In genomic region chr7:111765936-111766643, GRCh38 we compare ENCODE assay signal across 20 cellular contexts.
A peak's percentile ranks its signal among the peaks of the same experiment; 100 is the strongest.
DNase-seq lines count a peak whose midpoint lies in the region; TF ChIP-seq lines count a peak whose summit lies in the region.
"Had no signal": no experiment of that assay in that cellular context is flagged by ENCODE, and none has a peak within 500 bp of the region (broad histone marks: within the 10 kb centered on the region; RNA-seq: fewer than 3 reads in every experiment).

No MANE protein-coding gene starts in this region.

- H3K9ac ChIP-seq in skeletal muscle satellite cell (ENCODE audit: low read depth, low read length): no peak overlapping the region

- H3K4me3 ChIP-seq in breast epithelium (peak overlapping the region in 1 of 3 donors; percentile 3), skeletal muscle satellite cell (ENCODE audit: low read length) (no peak overlapping the region)
- H3K4me3 ChIP-seq: cardiac muscle cell, esophagus muscularis mucosa, skin epidermis, stomach had no signal

- H3K36me3 ChIP-seq in breast epithelium (no peaks in the 10 kb centered on the region), skeletal muscle satellite cell (ENCODE audit: insufficient read depth, low read length) (no peaks in the 10 kb centered on the region)
- H3K36me3 ChIP-seq: cardiac muscle cell had no signal

- TF ChIP-seq CTCF in breast epithelium (IDR thresholded peaks at IDR 0.05): no peak

- H3K4me2 ChIP-seq in skeletal muscle satellite cell (ENCODE audit: low read length): peak overlapping the region; percentile 53

- peak overlapping the region; percentile 2 to 14 for H3K27ac ChIP-seq in breast epithelium
- H3K27ac ChIP-seq: cardiac muscle cell, skin epidermis, stomach had no signal

- H3K27me3 ChIP-seq in breast epithelium (no peaks in the 10 kb centered on the region), skeletal muscle satellite cell (ENCODE audit: control insufficient read depth, insufficient read depth, low read length) (no peaks in the 10 kb centered on the region)
- H3K27me3 ChIP-seq: cardiac muscle cell, esophagus muscularis mucosa, heart right ventricle, stomach had no signal

- no peak for TF ChIP-seq POLR2A in breast epithelium (IDR thresholded peaks at IDR 0.05)

- DNase-seq in NCI-H1694 (lab: John Stamatoyannopoulos, UW) (peak; percentile 21), NCI-H1694 treated with DMSO at 0.1 percent for 48 hours (lab: John Stamatoyannopoulos, UW) (no peak), breast epithelium (ENCODE audit: low spot score in 2 of 2) (no peak), fibroblast of the conjunctiva (ENCODE audit: low read depth) (peak; percentile 43), HUDEP-2 (lab: John Stamatoyannopoulos, UW; ENCODE audit: unreplicated experiment in 76 of 76) (no peak), GDM1 (lab: John Stamatoyannopoulos, UW) (no peak)
- DNase-seq in stimulated activated CD8-positive, alpha-beta memory T cell treated with anti-CD3 and anti-CD28 coated beads, Interleukin-4, amount 100 ng/mL, for 48 hours: no peak
- DNase-seq: 8988T; activated CD4-positive, alpha-beta T cell treated with anti-CD3 and anti-CD28 coated beads for 36 hours; heart right ventricle; immature natural killer cell; naive thymus-derived CD4-positive, alpha-beta T cell; NCI-H1436 treated with DMSO at 0.1 percent for 48 hours; stimulated activated CD4-positive, alpha-beta T cell treated with anti-CD3 and anti-CD28 coated beads, Interleukin-4, amount 100 ng/mL, for 1 hour; stomach; SW 1271 had no signal

- H3K4me1 ChIP-seq in breast epithelium (no peaks in the 10 kb centered on the region), skeletal muscle satellite cell (ENCODE audit: control insufficient read depth, insufficient read depth, low read length) (peaks cover 16% of the 10 kb centered on the region)
- H3K4me1 ChIP-seq: stomach had no signal

- intact Hi-C loops in breast epithelium (cut with DNase I; ENCODE audit: low total_unique reads): no loop called here

- H3K9me3 ChIP-seq in breast epithelium: no peaks in the 10 kb centered on the region
- no peaks in the 10 kb centered on the region for H3K9me3 ChIP-seq in skeletal muscle satellite cell (replicated peaks; ENCODE audit: low read length)
- H3K9me3 ChIP-seq: esophagus muscularis mucosa, heart right ventricle, stomach had no signal

Comparison
In these comparisons a context has a peak if more than half of its experiments do, and no peak if none do; other contexts are left out.
1. DNase-seq: peak in NCI-H1694 (single experiment) and fibroblast of the conjunctiva (single experiment); none in NCI-H1694 treated with DMSO at 0.1 percent for 48 hours (single experiment), breast epithelium (0 of 2), HUDEP-2 (0 of 76), stimulated activated CD8-positive, alpha-beta memory T cell treated with anti-CD3 and anti-CD28 coated beads, Interleukin-4, amount 100 ng/mL, for 48 hours (single experiment) and GDM1 (single experiment).